9 cellular contexts compared by ENCODE assay signal in genomic region chr10:64733980-64734379, GRCh38.
DNase-seq lines count a peak whose midpoint lies in the region; ATAC-seq, FAIRE-seq and TF ChIP-seq lines count a peak whose summit lies in the region.
"Had no signal": no experiment of that assay in that cellular context is flagged by ENCODE, and none has a peak within 500 bp of the region (broad histone marks: within the 10 kb centered on the region; RNA-seq: fewer than 3 reads in every experiment).

No MANE protein-coding gene starts in this region.

- no peak overlapping the region for H3K4me2 ChIP-seq in endothelial cell of umbilical vein (ENCODE audit: insufficient read depth, low read length)

- H4K20me1 ChIP-seq in endothelial cell of umbilical vein (replicated peaks; ENCODE audit: control insufficient read depth, extremely low read depth, insufficient read depth, low read length) = no peaks in the 10 kb centered on the region

- dilution Hi-C loops in endothelial cell of umbilical vein (cut with MboI; ENCODE audit: extremely low pct_ligation_motif_present, low sequenced_read_pairs) = no loop called here

- H3K9me3 ChIP-seq in endothelial cell of umbilical vein (replicated peaks; ENCODE audit: control insufficient read depth, insufficient read depth, low read length) = no peaks in the 10 kb centered on the region

- no peak overlapping the region for H3K4me3 ChIP-seq in endothelial cell of umbilical vein (replicated peaks in 1 of 3; ENCODE audit: insufficient read depth in 1 of 3, low read depth in 1 of 3, low read length in 3 of 3)

- DNase-seq in NCI-H82 (lab: John Stamatoyannopoulos, UW) = peak; percentile 42
- no peak for DNase-seq in NCI-H82 treated with DMSO at 0.1 percent for 48 hours (lab: John Stamatoyannopoulos, UW; ENCODE audit: unreplicated experiment)
- peak; percentile 2 for DNase-seq in NCI-H2081 treated with DMSO at 0.1 percent for 48 hours (lab: John Stamatoyannopoulos, UW)
- DNase-seq in endothelial cell of umbilical vein (ENCODE audit: low read depth, low spot score) = peak; percentile 69
- DNase-seq in superior temporal gyrus (ENCODE audit: extremely low spot score) = peak; percentile 45
- DNase-seq in SIG-M5 (lab: John Stamatoyannopoulos, UW) = no peak
- DNase-seq: central memory CD4-positive, alpha-beta T cell had no signal

- H3K36me3 ChIP-seq in endothelial cell of umbilical vein (ENCODE audit: control insufficient read depth in 2 of 2, extremely low read depth in 1 of 2, insufficient read depth in 2 of 2, low read length in 2 of 2) = no peaks in the 10 kb centered on the region

- H3K9me1 ChIP-seq in endothelial cell of umbilical vein (replicated peaks; ENCODE audit: control insufficient read depth, extremely low read depth, insufficient read depth, low read length) = no peaks in the 10 kb centered on the region

- BruUV-seq in endothelial cell of umbilical vein (replicated peaks; lab: Mats Ljungman, UMichigan) = no TSS peak

- CTCF ChIA-PET in endothelial cell of umbilical vein (lab: Charles Lee) = no interaction called here

- ATAC-seq in HG03025 (IDR thresholded peaks at IDR 0.05; ENCODE audit: low FRiP score, unreplicated experiment) (no peak), GM19324 (IDR thresholded peaks at IDR 0.05; ENCODE audit: low FRiP score, unreplicated experiment) (no peak)

- POLR2A ChIA-PET in endothelial cell of umbilical vein (lab: Charles Lee) = no interaction called here

- H3K9ac ChIP-seq in endothelial cell of umbilical vein (replicated peaks; ENCODE audit: extremely low read depth, insufficient read depth, low read length) = no peak overlapping the region

- intact Hi-C loops in endothelial cell of umbilical vein (cut with micrococcal nuclease) = loop anchor here (1.0 to 10.0 kb wide), 4 partner anchors 141 to 1446 kb away; no protein-coding TSS in a partner anchor

- TF ChIP-seq CTCF in endothelial cell of umbilical vein (IDR thresholded peaks at IDR 0.05; ENCODE audit: extremely low read depth in 1 of 2, insufficient read depth in 1 of 2, low read depth in 1 of 2, low read length in 2 of 2) = peak; percentile 41 to 54

- no peak overlapping the region for H2AFZ ChIP-seq in endothelial cell of umbilical vein (ENCODE audit: low read depth, low read length)

- H3K27ac ChIP-seq in endothelial cell of umbilical vein (ENCODE audit: insufficient read depth, low read depth, low read length) = no peak overlapping the region

- no peaks in the 10 kb centered on the region for H3K79me2 ChIP-seq in endothelial cell of umbilical vein (ENCODE audit: control insufficient read depth, insufficient read depth, low read length)

- H3K27me3 ChIP-seq in endothelial cell of umbilical vein (ENCODE audit: control insufficient read depth in 2 of 2, insufficient read depth in 2 of 2, low read length in 2 of 2) = no peaks in the 10 kb centered on the region

- no peak for TF ChIP-seq POLR2A in endothelial cell of umbilical vein (IDR thresholded peaks at IDR 0.05; ENCODE audit: low read depth, low read length)

- peak; percentile 48 for FAIRE-seq in endothelial cell of umbilical vein (lab: Jason Lieb, UNC)

- H3K4me1 ChIP-seq in endothelial cell of umbilical vein (ENCODE audit: control insufficient read depth, extremely low read depth, insufficient read depth, low read length) = no peaks in the 10 kb centered on the region

TF ChIP-seq in endothelial cell of umbilical vein, 7 proteins besides CTCF, POLR2A, EP300 and RAD21:
- TF ChIP-seq JUN (IDR thresholded peaks at IDR 0.05; ENCODE audit: borderline replicate concordance, insufficient read depth, insufficient read length, low read depth) = no peak
- no peak for TF ChIP-seq POLR2AphosphoS5 (IDR thresholded peaks at IDR 0.05; ENCODE audit: insufficient read depth, low read depth, low read length)
- TF ChIP-seq GATA2 (IDR thresholded peaks at IDR 0.05; ENCODE audit: insufficient read depth, insufficient read length, low read depth, low read length) = no peak
- no peak for TF ChIP-seq EZH2 (IDR thresholded peaks at IDR 0.05; ENCODE audit: borderline replicate concordance, low read depth, low read length, severe bottlenecking)
- TF ChIP-seq MYC (IDR thresholded peaks at IDR 0.05; ENCODE audit: low read depth, low read length) = no peak
- TF ChIP-seq MAX (IDR thresholded peaks at IDR 0.05; ENCODE audit: insufficient read depth, insufficient read length) = no peak
- no peak for TF ChIP-seq FOS (IDR thresholded peaks at IDR 0.05; ENCODE audit: borderline replicate concordance, insufficient read depth, low read length)

Comparison
In these comparisons a context has a peak if more than half of its experiments do, and no peak if none do; other contexts are left out.
1. DNase-seq: peak in NCI-H82 (single experiment), NCI-H2081 treated with DMSO at 0.1 percent for 48 hours (single experiment), endothelial cell of umbilical vein (single experiment) and superior temporal gyrus (single experiment); none in NCI-H82 treated with DMSO at 0.1 percent for 48 hours (single experiment) and SIG-M5 (single experiment).